In genomic region chr1:110069302-110070281, GRCh38 we compare ENCODE assay signal across 10 cellular contexts. TPM values are rescaled to one million over a fixed set of nuclear protein-coding genes. Genes with fewer than 3 reads are reported as not detected.
DNase-seq lines count a peak whose midpoint lies in the region; ATAC-seq lines count a peak whose summit lies in the region.
"Had no signal": no experiment of that assay in that cellular context is flagged by ENCODE, and none has a peak within 500 bp of the region (broad histone marks: within the 10 kb centered on the region; RNA-seq: fewer than 3 reads in every experiment).

No MANE protein-coding gene starts in this region.

- intact Hi-C loops in left colon (cut with DNase I, micrococcal nuclease): no loop called here

- H3K27me3 ChIP-seq in subcutaneous abdominal adipose tissue (ENCODE audit: control insufficient read depth in 5 of 5, insufficient read depth in 4 of 5, low read length in 5 of 5): peaks cover 41 to 59% (median 55%) of the 10 kb centered on the region in 5 donors

- peaks cover 14% of the 10 kb centered on the region for H3K4me1 Mint-ChIP-seq in activated naive CD4-positive, alpha-beta T cell treated with anti-CD3 and anti-CD28 coated beads, Interleukin-2, amount 50 U/mL, for 24 hours

- H3K9me3 ChIP-seq in subcutaneous abdominal adipose tissue (ENCODE audit: control insufficient read depth in 5 of 5, low read length in 5 of 5): no peaks in the 10 kb centered on the region

- H3K36me3 Mint-ChIP-seq in activated naive CD4-positive, alpha-beta T cell treated with anti-CD3 and anti-CD28 coated beads, Interleukin-2, amount 50 U/mL, for 24 hours: no peaks in the 10 kb centered on the region

- H3K27ac Mint-ChIP-seq in activated naive CD4-positive, alpha-beta T cell treated with anti-CD3 and anti-CD28 coated beads, Interleukin-2, amount 50 U/mL, for 24 hours: no peak overlapping the region

- no peaks in the 10 kb centered on the region for H3K9me3 Mint-ChIP-seq in activated naive CD4-positive, alpha-beta T cell treated with anti-CD3 and anti-CD28 coated beads, Interleukin-2, amount 50 U/mL, for 24 hours

- H3K27me3 Mint-ChIP-seq in activated naive CD4-positive, alpha-beta T cell treated with anti-CD3 and anti-CD28 coated beads, Interleukin-2, amount 50 U/mL, for 24 hours: peaks cover 39% of the 10 kb centered on the region

- ATAC-seq in left colon: peak; percentile 43
- ATAC-seq in GM19397 (IDR thresholded peaks at IDR 0.05; ENCODE audit: unreplicated experiment): no peak

- H3K36me3 ChIP-seq in subcutaneous abdominal adipose tissue (ENCODE audit: control insufficient read depth in 5 of 5, insufficient read depth in 5 of 5, low read length in 5 of 5): no peaks in the 10 kb centered on the region

- peaks cover 0 to 40% (median 34%) of the 10 kb centered on the region in 5 donors for H3K4me1 ChIP-seq in subcutaneous abdominal adipose tissue (ENCODE audit: control insufficient read depth in 5 of 5, insufficient read depth in 5 of 5, low read length in 5 of 5)

- DNase-seq in activated naive CD4-positive, alpha-beta T cell treated with anti-CD3 and anti-CD28 coated beads, Interleukin-2, amount 50 U/mL, for 16 hours: no peak
- no peak for DNase-seq in left colon
- DNase-seq in LoVo (ENCODE audit: low spot score): no peak
- DNase-seq in DMS 273 (lab: John Stamatoyannopoulos, UW; ENCODE audit: unreplicated experiment): no peak

- peak overlapping the region in 4 of 5 donors; percentile 6 to 50 (median 14) for H3K4me3 ChIP-seq in subcutaneous abdominal adipose tissue (ENCODE audit: low read depth in 1 of 5, low read length in 5 of 5)

- H3K4me3 Mint-ChIP-seq in activated naive CD4-positive, alpha-beta T cell treated with anti-CD3 and anti-CD28 coated beads, Interleukin-2, amount 50 U/mL, for 24 hours: peak overlapping the region; percentile 51

- H3K27ac ChIP-seq in cingulate gyrus (ENCODE audit: low read depth, low read length) (peak overlapping the region; percentile 10), subcutaneous abdominal adipose tissue (ENCODE audit: low read depth, low read length) (no peak overlapping the region)

- peak overlapping the region in 1 of 5 donors; percentile 15 for H3K9ac ChIP-seq in subcutaneous abdominal adipose tissue (ENCODE audit: low read length in 5 of 5)

RNA-seq across cellular contexts. Expression of gene ALX3, which starts 0.9 kb away (rescaled TPM):
- not detected for total RNA-seq in left colon
- total RNA-seq: liver, SK-MEL-5 had no signal

RNA-seq across cellular contexts. Expression of gene STRIP1, which starts 35.2 kb away (rescaled TPM):
- total RNA-seq in left colon: 10 to 100 TPM; 34.0 to 38.2 TPM

RNA-seq across cellular contexts. Expression of gene UBL4B, which starts 42.7 kb away (rescaled TPM):
- total RNA-seq in left colon: not detected
- total RNA-seq: liver, SK-MEL-5 had no signal
